11 cellular contexts compared by ENCODE assay signal in genomic region chr3:105473521-105474223, GRCh38.
DNase-seq lines count a peak whose midpoint lies in the region; ATAC-seq and TF ChIP-seq lines count a peak whose summit lies in the region.
"Had no signal": no experiment of that assay in that cellular context is flagged by ENCODE, and none has a peak within 500 bp of the region (broad histone marks: within the 10 kb centered on the region; RNA-seq: fewer than 3 reads in every experiment).

No MANE protein-coding gene starts in this region.

- no peaks in the 10 kb centered on the region for H3K36me3 ChIP-seq in hepatocyte (replicated peaks; ENCODE audit: insufficient read depth, low read depth)
- no peaks in the 10 kb centered on the region for H3K36me3 ChIP-seq in WERI-Rb-1
- H3K36me3 ChIP-seq: neutrophil had no signal

- no peaks in the 10 kb centered on the region for H3K36me3 Mint-ChIP-seq in effector memory CD8-positive, alpha-beta T cell (ENCODE audit: insufficient read depth)
- peaks cover 2% of the 10 kb centered on the region for H3K36me3 Mint-ChIP-seq in activated T-cell treated with anti-CD3 and anti-CD28 coated beads, Interleukin-2, amount 50 U/mL, for 4 hours (ENCODE audit: insufficient read depth)

- H3K27ac Mint-ChIP-seq in effector memory CD8-positive, alpha-beta T cell, result no peak overlapping the region
- H3K27ac Mint-ChIP-seq: activated naive CD4-positive, alpha-beta T cell treated with anti-CD3 and anti-CD28 coated beads, Interleukin-2, amount 50 U/mL, for 72 hours had no signal

- H3K4me3 ChIP-seq in hepatocyte, result no peak overlapping the region
- H3K4me3 ChIP-seq in WERI-Rb-1 (ENCODE audit: low read depth, low read length), result no peak overlapping the region

- DNase-seq in EH (ENCODE audit: low read depth), result peak; percentile 91
- peak; percentile 4 for DNase-seq in MV-4-11 (lab: John Stamatoyannopoulos, UW)
- DNase-seq in hepatocyte (ENCODE audit: low spot score), result peak; percentile 8
- no peak for DNase-seq in SIG-M5 (lab: John Stamatoyannopoulos, UW)
- no peak for DNase-seq in effector memory CD8-positive, alpha-beta T cell
- no peak for DNase-seq in WERI-Rb-1
- no peak for DNase-seq in activated T-cell treated with anti-CD3 and anti-CD28 coated beads, Interleukin-2, amount 50 U/mL, for 4 hours
- DNase-seq: NCI-H2171 had no signal

- no peaks in the 10 kb centered on the region for H4K20me1 ChIP-seq in hepatocyte (ENCODE audit: insufficient read depth, poor library complexity, severe bottlenecking)

- H3K9me3 ChIP-seq in hepatocyte (ENCODE audit: low read depth), result no peaks in the 10 kb centered on the region
- no peaks in the 10 kb centered on the region for H3K9me3 ChIP-seq in WERI-Rb-1 (ENCODE audit: severe bottlenecking)
- H3K9me3 ChIP-seq: neutrophil had no signal

- TF ChIP-seq CTCF in hepatocyte (IDR thresholded peaks at IDR 0.05; ENCODE audit: poor library complexity) (no peak), WERI-Rb-1 (IDR thresholded peaks at IDR 0.05; ENCODE audit: low read depth, low read length) (no peak)

- H3K4me2 ChIP-seq in hepatocyte, result no peak overlapping the region

- peaks cover 0 to 8% of the 10 kb centered on the region in 2 donors for H3K9me3 Mint-ChIP-seq in effector memory CD8-positive, alpha-beta T cell
- peaks cover 16% of the 10 kb centered on the region for H3K9me3 Mint-ChIP-seq in activated T-cell treated with anti-CD3 and anti-CD28 coated beads, Interleukin-2, amount 50 U/mL, for 4 hours

- peaks cover 0 to 8% of the 10 kb centered on the region in 2 donors for H3K4me1 Mint-ChIP-seq in effector memory CD8-positive, alpha-beta T cell (ENCODE audit: low read depth in 2 of 2)
- no peaks in the 10 kb centered on the region for H3K4me1 Mint-ChIP-seq in activated T-cell treated with anti-CD3 and anti-CD28 coated beads, Interleukin-2, amount 50 U/mL, for 4 hours (ENCODE audit: low read depth)

- no peaks in the 10 kb centered on the region for H3K27me3 ChIP-seq in hepatocyte
- H3K27me3 ChIP-seq in WERI-Rb-1 (ENCODE audit: insufficient read depth, low read depth, severe bottlenecking), result no peaks in the 10 kb centered on the region
- H3K27me3 ChIP-seq: neutrophil had no signal

- H3K27ac ChIP-seq in hepatocyte, result no peak overlapping the region
- H3K27ac ChIP-seq in WERI-Rb-1, result no peak overlapping the region
- H3K27ac ChIP-seq: neutrophil had no signal

- ATAC-seq in GM21576 (IDR thresholded peaks at IDR 0.05; ENCODE audit: unreplicated experiment), result peak; percentile 47
- ATAC-seq in effector memory CD8-positive, alpha-beta T cell (replicated peaks), result no peak
- no peak for ATAC-seq in activated T-cell treated with anti-CD3 and anti-CD28 coated beads, Interleukin-2, amount 50 U/mL, for 4 hours

- H3K4me3 Mint-ChIP-seq in effector memory CD8-positive, alpha-beta T cell, result no peak overlapping the region
- H3K4me3 Mint-ChIP-seq in activated T-cell treated with anti-CD3 and anti-CD28 coated beads, Interleukin-2, amount 50 U/mL, for 4 hours, result no peak overlapping the region

- no peaks in the 10 kb centered on the region for H3K9me2 ChIP-seq in hepatocyte (replicated peaks; ENCODE audit: insufficient read depth)

- H3K79me2 ChIP-seq in hepatocyte, result peaks cover 36% of the 10 kb centered on the region

- H3K27me3 Mint-ChIP-seq in effector memory CD8-positive, alpha-beta T cell, result no peaks in the 10 kb centered on the region
- H3K27me3 Mint-ChIP-seq in activated T-cell treated with anti-CD3 and anti-CD28 coated beads, Interleukin-2, amount 50 U/mL, for 4 hours (ENCODE audit: low read depth), result no peaks in the 10 kb centered on the region

- no peak overlapping the region for H2AFZ ChIP-seq in hepatocyte

- H3K4me1 ChIP-seq in hepatocyte (ENCODE audit: insufficient read depth), result no peaks in the 10 kb centered on the region

Comparison
In these comparisons a context has a peak if more than half of its experiments do, and no peak if none do; other contexts are left out.
1. DNase-seq: peak in EH (single experiment), MV-4-11 (single experiment) and hepatocyte (single experiment); none in SIG-M5 (single experiment), effector memory CD8-positive, alpha-beta T cell (0 of 3), WERI-Rb-1 (single experiment) and activated T-cell treated with anti-CD3 and anti-CD28 coated beads, Interleukin-2, amount 50 U/mL, for 4 hours (single experiment).